Comparison of ENCODE assay signal across 21 cellular contexts in the genomic region with DNA sequence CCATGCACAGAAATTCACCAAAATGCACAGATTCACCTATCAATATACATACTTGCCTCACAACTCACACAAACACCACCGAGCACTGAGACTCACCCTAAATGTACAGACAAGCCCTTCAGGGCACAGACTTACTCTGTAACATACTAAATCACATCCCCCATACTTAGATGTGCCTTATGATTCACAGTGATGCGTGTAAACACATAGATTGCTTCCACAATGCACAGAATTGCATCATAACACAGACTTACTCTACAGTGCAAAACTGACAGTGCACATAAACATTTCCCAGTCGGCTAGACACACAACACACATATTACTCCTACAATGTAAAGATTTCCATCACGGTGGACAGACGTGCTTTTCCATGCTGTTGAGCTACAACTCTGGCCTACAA.
"Had no signal": no experiment of that assay in that cellular context is flagged by ENCODE, and none has a peak within 500 bp of the region (broad histone marks: within the 10 kb centered on the region; RNA-seq: fewer than 3 reads in every experiment).

No MANE protein-coding gene starts in this region.

- H3K27ac Mint-ChIP-seq: activated naive CD4-positive, alpha-beta T cell treated with anti-CD3 and anti-CD28 coated beads, Interleukin-2, amount 50 U/mL, for 24 hours; brain; memory B cell; nephron progenitor cell; stimulated activated naive CD8-positive, alpha-beta T cell treated with anti-CD3 and anti-CD28 coated beads, Interleukin-15, Interleukin-2, amounts not matched to agents 100 ng/mL and 50 ng/mL, for 24 hours had no signal

- H3K36me3 Mint-ChIP-seq: activated naive CD4-positive, alpha-beta T cell treated with anti-CD3 and anti-CD28 coated beads, Interleukin-2, amount 50 U/mL, for 24 hours; memory B cell had no signal

- H3K4me3 Mint-ChIP-seq: activated naive CD4-positive, alpha-beta T cell treated with anti-CD3 and anti-CD28 coated beads, Interleukin-2, amount 50 U/mL, for 24 hours; brain; memory B cell; nephron progenitor cell; stimulated activated naive CD8-positive, alpha-beta T cell treated with anti-CD3 and anti-CD28 coated beads, Interleukin-15, Interleukin-2, amounts not matched to agents 100 ng/mL and 50 ng/mL, for 24 hours had no signal

- H3K4me1 Mint-ChIP-seq: activated naive CD4-positive, alpha-beta T cell treated with anti-CD3 and anti-CD28 coated beads, Interleukin-2, amount 50 U/mL, for 24 hours; brain; memory B cell had no signal

- H3K27me3 ChIP-seq: esophagus muscularis mucosa, sigmoid colon, testis, upper lobe of right lung had no signal

- DNase-seq: activated CD4-positive, alpha-beta T cell treated with anti-CD3 and anti-CD28 coated beads for 4 hours; amygdala; cerebellar nuclear complex; dermis blood vessel endothelial cell; foreskin melanocyte; head of caudate nucleus; left lung; nephron progenitor cell; sigmoid colon; stimulated activated CD4-positive, alpha-beta T cell treated with anti-CD3 and anti-CD28 coated beads, Interleukin-4, amount 100 ng/mL, for 1 hour; stimulated activated CD8-positive, alpha-beta memory T cell treated with anti-CD3 and anti-CD28 coated beads, Interleukin-4, amount 100 ng/mL, for 48 hours; SW 1271; T-helper 9 cell; testis; upper lobe of right lung had no signal

- H3K36me3 ChIP-seq: esophagus muscularis mucosa, left lung, sigmoid colon, upper lobe of right lung had no signal

- H3K27ac ChIP-seq: esophagus muscularis mucosa, left lung, sigmoid colon, testis, upper lobe of right lung, VCaP had no signal

- H3K9me3 ChIP-seq: esophagus muscularis mucosa, left lung, sigmoid colon, testis, upper lobe of right lung had no signal

- H3K4me1 ChIP-seq: left lung, sigmoid colon, testis, upper lobe of right lung had no signal

- ATAC-seq: left lung, upper lobe of right lung had no signal

- H3K4me3 ChIP-seq: esophagus muscularis mucosa, left lung, sigmoid colon, testis, upper lobe of right lung had no signal

- H3K27me3 Mint-ChIP-seq: stimulated activated naive CD8-positive, alpha-beta T cell treated with anti-CD3 and anti-CD28 coated beads, Interleukin-15, Interleukin-2, amounts not matched to agents 100 ng/mL and 50 ng/mL, for 24 hours had no signal

- H3K9me3 Mint-ChIP-seq: activated naive CD4-positive, alpha-beta T cell treated with anti-CD3 and anti-CD28 coated beads, Interleukin-2, amount 50 U/mL, for 24 hours; memory B cell; stimulated activated naive CD8-positive, alpha-beta T cell treated with anti-CD3 and anti-CD28 coated beads, Interleukin-15, Interleukin-2, amounts not matched to agents 100 ng/mL and 50 ng/mL, for 24 hours had no signal
